ENCODE assay signal across 2 cellular contexts in genomic region chr9:137053944-137054931, GRCh38.
A peak's percentile ranks its signal among the peaks of the same experiment; 100 is the strongest.
TF ChIP-seq lines count a peak whose summit lies in the region.

ENTPD2 (minus strand) TSS chr9:137054061; CDS start chr9:137053997, 64 bp downstream.

TF ChIP-seq in HEK293, 187 proteins besides CTCF, POLR2A, EP300 and RAD21 (continued from another document and continues in another):
- TF ChIP-seq GLIS1 (tag by site-specific recombination; IDR thresholded peaks at IDR 0.05) (peak; percentile 22; the same call in 1 of the 2 replicates), ZSCAN30 (tag by site-specific recombination; IDR thresholded peaks at IDR 0.05) (no peak), ZBTB1 (tag by site-specific recombination; IDR thresholded peaks at IDR 0.05) (no peak), SP7 (tag by site-specific recombination; IDR thresholded peaks at IDR 0.05) (peak; percentile 56), RBAK (tag by site-specific recombination; IDR thresholded peaks at IDR 0.05) (no peak), ZNF626 (tag by site-specific recombination; IDR thresholded peaks at IDR 0.05) (no peak), KLF8 (tag by site-specific recombination; IDR thresholded peaks at IDR 0.05) (peak; percentile 29; the same call in 1 of the 2 replicates), ZNF335 (tag by site-specific recombination; conservative IDR thresholded peaks at IDR 0.05) (no peak), ZNF214 (tag by site-specific recombination; IDR thresholded peaks at IDR 0.05; ENCODE audit: borderline replicate concordance) (no peak), YY2 (tag by site-specific recombination; IDR thresholded peaks at IDR 0.05) (no peak), KLF16 (tag by site-specific recombination; IDR thresholded peaks at IDR 0.05) (no peak), HIC1 (tag by site-specific recombination; IDR thresholded peaks at IDR 0.05) (0 out of 2 replicates have a peak, but pooled peaks have one; percentile 21), EGR2 (tag by site-specific recombination; IDR thresholded peaks at IDR 0.05; ENCODE audit: low read depth) (peak; percentile 82), ZNF433 (tag by site-specific recombination; IDR thresholded peaks at IDR 0.05; ENCODE audit: low read depth) (no peak), ZNF692 (tag by site-specific recombination; IDR thresholded peaks at IDR 0.05) (no peak), ZNF18 (tag by site-specific recombination; IDR thresholded peaks at IDR 0.05) (no peak), ZNF394 (tag by site-specific recombination; IDR thresholded peaks at IDR 0.05; ENCODE audit: borderline replicate concordance) (no peak), HOXA7 (CRISPR knock-in tag; IDR thresholded peaks at IDR 0.05; ENCODE audit: borderline replicate concordance) (no peak), GFI1B (tag by site-specific recombination; IDR thresholded peaks at IDR 0.05) (no peak), ZBTB26 (tag by site-specific recombination; optimal IDR thresholded peaks at IDR 0.05) (peak; percentile 42), SP3 (tag by site-specific recombination; IDR thresholded peaks at IDR 0.05) (peak; percentile 63), ZNF747 (tag by site-specific recombination; IDR thresholded peaks at IDR 0.05) (no peak), OVOL3 (tag by site-specific recombination; IDR thresholded peaks at IDR 0.05) (no peak), ZFHX2 (tag by site-specific recombination; conservative IDR thresholded peaks at IDR 0.05) (peak; percentile 94), ZNF501 (tag by site-specific recombination; IDR thresholded peaks at IDR 0.05) (no peak), ZNF596 (tag by site-specific recombination; IDR thresholded peaks at IDR 0.05) (no peak), REPIN1 (tag by site-specific recombination; IDR thresholded peaks at IDR 0.05; ENCODE audit: low read depth) (no peak)

TF ChIP-seq in H1, 55 proteins besides CTCF, POLR2A, EP300 and RAD21 (continued from another document):
- TF ChIP-seq RBBP5 (IDR thresholded peaks at IDR 0.05; ENCODE audit: borderline replicate concordance, low read depth, low read length), result no peak
- TF ChIP-seq EZH2 (IDR thresholded peaks at IDR 0.05; ENCODE audit: low read depth, low read length, severe bottlenecking), result peak; percentile 51
- TF ChIP-seq SUZ12 (IDR thresholded peaks at IDR 0.05; ENCODE audit: low read length), result peak; percentile 9
- peak; percentile 55 for TF ChIP-seq KDM4A (IDR thresholded peaks at IDR 0.05; ENCODE audit: low read depth, low read length, severe bottlenecking)
- TF ChIP-seq CTBP2 (IDR thresholded peaks at IDR 0.05; ENCODE audit: borderline replicate concordance, insufficient read depth, insufficient read length, low read length), result no peak
